In the genomic region with DNA sequence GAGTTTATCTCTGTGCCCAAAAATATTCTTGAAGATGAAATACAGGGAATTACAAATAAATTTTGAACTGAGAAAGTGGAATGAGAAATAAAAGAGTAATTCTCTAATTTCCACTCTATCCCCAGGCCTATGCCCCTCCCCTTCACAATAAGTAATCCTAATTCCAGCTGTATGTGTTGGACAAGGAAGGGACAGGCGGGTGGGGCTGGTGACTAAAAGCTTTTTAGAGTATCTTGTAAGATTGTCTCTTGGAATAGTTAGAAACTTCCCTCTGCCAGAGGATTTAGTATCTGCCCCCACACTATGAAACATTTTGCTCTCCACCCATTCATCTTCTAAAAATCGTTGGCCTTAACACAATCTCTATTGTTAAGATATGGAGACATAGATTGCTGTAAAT, we compare ENCODE assay signal across 18 cellular contexts.
"Had no signal": no experiment of that assay in that cellular context is flagged by ENCODE, and none has a peak within 500 bp of the region (broad histone marks: within the 10 kb centered on the region; RNA-seq: fewer than 3 reads in every experiment).

No MANE protein-coding gene starts in this region.

- H3K4me3 ChIP-seq: neural progenitor cell, psoas muscle, tibial nerve had no signal

- H3K27ac Mint-ChIP-seq: activated naive CD8-positive, alpha-beta T cell; effector memory CD8-positive, alpha-beta T cell; naive thymus-derived CD4-positive, alpha-beta T cell; neural progenitor cell; stimulated activated naive CD8-positive, alpha-beta T cell treated with anti-CD3 and anti-CD28 coated beads, Interleukin-15, Interleukin-2, amounts not matched to agents 100 ng/mL and 50 ng/mL, for 24 hours had no signal

- DNase-seq: activated CD4-positive, alpha-beta T cell treated with anti-CD3 and anti-CD28 coated beads, Interleukin-2, amount 50 U/mL, for 48 hours; amniotic stem cell; effector memory CD8-positive, alpha-beta T cell; erythroblast; mesenchymal stem cell; naive thymus-derived CD4-positive, alpha-beta T cell; psoas muscle; right cardiac atrium; small intestine; stimulated activated CD4-positive, alpha-beta T cell treated with anti-CD3 and anti-CD28 coated beads, Interleukin-15, amount 100 ng/mL, for 24 hours; stimulated activated CD4-positive, alpha-beta T cell treated with anti-CD3 and anti-CD28 coated beads, Interleukin-2, amount 100 ng/mL, for 48 hours; T-helper 2 cell; WERI-Rb-1 had no signal

- H3K36me3 Mint-ChIP-seq: activated naive CD8-positive, alpha-beta T cell; naive thymus-derived CD4-positive, alpha-beta T cell; neural progenitor cell had no signal

- H3K4me1 Mint-ChIP-seq: naive thymus-derived CD4-positive, alpha-beta T cell; neural progenitor cell had no signal

- H3K9ac ChIP-seq: neural progenitor cell had no signal

- H3K9me3 Mint-ChIP-seq: effector memory CD8-positive, alpha-beta T cell; neural progenitor cell; stimulated activated naive CD8-positive, alpha-beta T cell treated with anti-CD3 and anti-CD28 coated beads, Interleukin-15, Interleukin-2, amounts not matched to agents 100 ng/mL and 50 ng/mL, for 24 hours had no signal

- H3K4me2 ChIP-seq: neural progenitor cell had no signal

- H3K27ac ChIP-seq: neural progenitor cell, psoas muscle, tibial nerve, WERI-Rb-1 had no signal

- H3K9me3 ChIP-seq: psoas muscle, tibial nerve had no signal

- H3K36me3 ChIP-seq: neural progenitor cell, tibial nerve, WERI-Rb-1 had no signal

- H2AFZ ChIP-seq: neural progenitor cell had no signal

- H3K27me3 ChIP-seq: neural progenitor cell had no signal

- H3K4me3 Mint-ChIP-seq: activated naive CD8-positive, alpha-beta T cell; effector memory CD8-positive, alpha-beta T cell; naive thymus-derived CD4-positive, alpha-beta T cell; neural progenitor cell; stimulated activated naive CD8-positive, alpha-beta T cell treated with anti-CD3 and anti-CD28 coated beads, Interleukin-15, Interleukin-2, amounts not matched to agents 100 ng/mL and 50 ng/mL, for 24 hours had no signal

- ATAC-seq: effector memory CD8-positive, alpha-beta T cell; naive thymus-derived CD4-positive, alpha-beta T cell; psoas muscle; right cardiac atrium had no signal

- FAIRE-seq: small intestine, urothelium cell line had no signal

- H3K4me1 ChIP-seq: neural progenitor cell, psoas muscle, tibial nerve had no signal

- H3K27me3 Mint-ChIP-seq: activated naive CD8-positive, alpha-beta T cell; effector memory CD8-positive, alpha-beta T cell; naive thymus-derived CD4-positive, alpha-beta T cell; stimulated activated naive CD8-positive, alpha-beta T cell treated with anti-CD3 and anti-CD28 coated beads, Interleukin-15, Interleukin-2, amounts not matched to agents 100 ng/mL and 50 ng/mL, for 24 hours had no signal
